In genomic region chr12:12999276-12999958, GRCh38 we compare ENCODE assay signal across 1 cellular context.
A peak's percentile ranks its signal among the peaks of the same experiment; 100 is the strongest.
TF ChIP-seq lines count a peak whose summit lies in the region.

No MANE protein-coding gene starts in this region.

TF ChIP-seq in HEK293, 187 proteins besides CTCF, POLR2A, EP300 and RAD21 (continued from another document):
- no peak for TF ChIP-seq ZBTB6 (tag by site-specific recombination; IDR thresholded peaks at IDR 0.05)
- no peak for TF ChIP-seq ZXDB (tag by site-specific recombination; IDR thresholded peaks at IDR 0.05)
- TF ChIP-seq SCRT2 (tag by site-specific recombination; IDR thresholded peaks at IDR 0.05) = peak; percentile 78
TF ChIP-seq in HEK293: peak in this region for 4.
